ENCODE assay signal across 2 cellular contexts in genomic region chr12:49478949-49479664, GRCh38.
TF ChIP-seq lines count a peak whose summit lies in the region.

No MANE protein-coding gene starts in this region.

TF ChIP-seq in GM23338, 12 proteins besides CTCF, POLR2A, EP300 and RAD21:
- peak; percentile 78; the same call in 1 of the 2 replicates for TF ChIP-seq ZNF462 (CRISPR knock-in tag; IDR thresholded peaks at IDR 0.05)
- TF ChIP-seq, protein P1, sequence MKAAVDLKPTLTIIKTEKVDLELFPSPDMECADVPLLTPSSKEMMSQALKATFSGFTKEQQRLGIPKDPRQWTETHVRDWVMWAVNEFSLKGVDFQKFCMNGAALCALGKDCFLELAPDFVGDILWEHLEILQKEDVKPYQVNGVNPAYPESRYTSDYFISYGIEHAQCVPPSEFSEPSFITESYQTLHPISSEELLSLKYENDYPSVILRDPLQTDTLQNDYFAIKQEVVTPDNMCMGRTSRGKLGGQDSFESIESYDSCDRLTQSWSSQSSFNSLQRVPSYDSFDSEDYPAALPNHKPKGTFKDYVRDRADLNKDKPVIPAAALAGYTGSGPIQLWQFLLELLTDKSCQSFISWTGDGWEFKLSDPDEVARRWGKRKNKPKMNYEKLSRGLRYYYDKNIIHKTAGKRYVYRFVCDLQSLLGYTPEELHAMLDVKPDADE (IDR thresholded peaks at IDR 0.05): no peak

TF ChIP-seq in HCT116, 20 proteins besides CTCF, POLR2A, EP300 and RAD21:
- TF ChIP-seq REST (IDR thresholded peaks at IDR 0.05; ENCODE audit: low read depth): no peak
